Comparison of ENCODE assay signal across 1 cellular context in genomic region chr2:3465844-3466481, GRCh38.
TF ChIP-seq lines count a peak whose summit lies in the region.

No MANE protein-coding gene starts in this region.

TF ChIP-seq in HepG2, 621 proteins besides CTCF, POLR2A, EP300 and RAD21 (continued from another document and continues in another):
- TF ChIP-seq FOXP1 (IDR thresholded peaks at IDR 0.05) = no peak
- peak; percentile 56 for TF ChIP-seq FOXP1 (CRISPR knock-in tag; IDR thresholded peaks at IDR 0.05)
- no peak for TF ChIP-seq ZNF333 (CRISPR knock-in tag; IDR thresholded peaks at IDR 0.05; ENCODE audit: borderline replicate concordance)
- no peak for TF ChIP-seq CBX2 (IDR thresholded peaks at IDR 0.05; ENCODE audit: low read depth, low read length)
- TF ChIP-seq CBX2 (CRISPR knock-in tag; IDR thresholded peaks at IDR 0.05; ENCODE audit: low read depth) = no peak
- no peak for TF ChIP-seq ZNF431 (CRISPR knock-in tag; IDR thresholded peaks at IDR 0.05; ENCODE audit: borderline replicate concordance, low read depth)
- TF ChIP-seq KDM5A (IDR thresholded peaks at IDR 0.05; ENCODE audit: borderline replicate concordance, low read length) = no peak; the same call in 1 of the 2 replicates
- no peak for TF ChIP-seq DR1 (CRISPR knock-in tag; IDR thresholded peaks at IDR 0.05)
- TF ChIP-seq, protein P1, sequence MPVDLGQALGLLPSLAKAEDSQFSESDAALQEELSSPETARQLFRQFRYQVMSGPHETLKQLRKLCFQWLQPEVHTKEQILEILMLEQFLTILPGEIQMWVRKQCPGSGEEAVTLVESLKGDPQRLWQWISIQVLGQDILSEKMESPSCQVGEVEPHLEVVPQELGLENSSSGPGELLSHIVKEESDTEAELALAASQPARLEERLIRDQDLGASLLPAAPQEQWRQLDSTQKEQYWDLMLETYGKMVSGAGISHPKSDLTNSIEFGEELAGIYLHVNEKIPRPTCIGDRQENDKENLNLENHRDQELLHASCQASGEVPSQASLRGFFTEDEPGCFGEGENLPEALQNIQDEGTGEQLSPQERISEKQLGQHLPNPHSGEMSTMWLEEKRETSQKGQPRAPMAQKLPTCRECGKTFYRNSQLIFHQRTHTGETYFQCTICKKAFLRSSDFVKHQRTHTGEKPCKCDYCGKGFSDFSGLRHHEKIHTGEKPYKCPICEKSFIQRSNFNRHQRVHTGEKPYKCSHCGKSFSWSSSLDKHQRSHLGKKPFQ (CRISPR knock-in tag; IDR thresholded peaks at IDR 0.05; ENCODE audit: insufficient replicate concordance) = peak; percentile 21
- TF ChIP-seq, protein P2, sequence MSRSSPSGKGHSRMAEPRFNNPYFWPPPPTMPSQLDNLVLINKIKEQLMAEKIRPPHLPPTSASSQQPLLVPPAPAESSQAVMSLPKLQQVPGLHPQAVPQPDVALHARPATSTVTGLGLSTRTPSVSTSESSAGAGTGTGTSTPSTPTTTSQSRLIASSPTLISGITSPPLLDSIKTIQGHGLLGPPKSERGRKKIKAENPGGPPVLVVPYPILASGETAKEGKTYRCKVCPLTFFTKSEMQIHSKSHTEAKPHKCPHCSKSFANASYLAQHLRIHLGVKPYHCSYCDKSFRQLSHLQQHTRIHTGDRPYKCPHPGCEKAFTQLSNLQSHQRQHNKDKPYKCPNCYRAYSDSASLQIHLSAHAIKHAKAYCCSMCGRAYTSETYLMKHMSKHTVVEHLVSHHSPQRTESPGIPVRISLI (CRISPR knock-in tag; IDR thresholded peaks at IDR 0.05; ENCODE audit: borderline replicate concordance) = no peak
- TF ChIP-seq ZNF33B (CRISPR knock-in tag; IDR thresholded peaks at IDR 0.05) = no peak
- no peak for TF ChIP-seq PRMT3 (CRISPR knock-in tag; IDR thresholded peaks at IDR 0.05; ENCODE audit: borderline replicate concordance, low read depth)
- peak; percentile 81; the same call in 1 of the 2 replicates for TF ChIP-seq MTF2 (CRISPR knock-in tag; IDR thresholded peaks at IDR 0.05; ENCODE audit: borderline replicate concordance)
- TF ChIP-seq ZNF589 (CRISPR knock-in tag; conservative IDR thresholded peaks at IDR 0.05) = no peak; the same call in 1 of the 2 replicates
- peak; percentile 72 for TF ChIP-seq FOXP4 (CRISPR knock-in tag; IDR thresholded peaks at IDR 0.05)
- TF ChIP-seq TEF (CRISPR knock-in tag; IDR thresholded peaks at IDR 0.05) = no peak
- TF ChIP-seq KLF9 (CRISPR knock-in tag; IDR thresholded peaks at IDR 0.05; ENCODE audit: low read depth) = no peak
- TF ChIP-seq YY1 (IDR thresholded peaks at IDR 0.05; ENCODE audit: insufficient read depth, insufficient replicate concordance, low read depth, low read length) = no peak
- TF ChIP-seq, protein P3, sequence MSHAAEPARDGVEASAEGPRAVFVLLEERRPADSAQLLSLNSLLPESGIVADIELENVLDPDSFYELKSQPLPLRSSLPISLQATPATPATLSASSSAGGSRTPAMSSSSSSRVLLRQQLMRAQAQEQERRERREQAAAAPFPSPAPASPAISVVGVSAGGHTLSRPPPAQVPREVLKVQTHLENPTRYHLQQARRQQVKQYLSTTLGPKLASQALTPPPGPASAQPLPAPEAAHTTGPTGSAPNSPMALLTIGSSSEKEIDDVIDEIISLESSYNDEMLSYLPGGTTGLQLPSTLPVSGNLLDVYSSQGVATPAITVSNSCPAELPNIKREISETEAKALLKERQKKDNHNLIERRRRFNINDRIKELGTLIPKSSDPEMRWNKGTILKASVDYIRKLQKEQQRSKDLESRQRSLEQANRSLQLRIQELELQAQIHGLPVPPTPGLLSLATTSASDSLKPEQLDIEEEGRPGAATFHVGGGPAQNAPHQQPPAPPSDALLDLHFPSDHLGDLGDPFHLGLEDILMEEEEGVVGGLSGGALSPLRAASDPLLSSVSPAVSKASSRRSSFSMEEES (CRISPR knock-in tag; IDR thresholded peaks at IDR 0.05) = peak; percentile 76
- TF ChIP-seq ZNF484 (CRISPR knock-in tag; IDR thresholded peaks at IDR 0.05; ENCODE audit: borderline replicate concordance, low read depth) = no peak
- TF ChIP-seq SYNCRIP (IDR thresholded peaks at IDR 0.05; ENCODE audit: insufficient read depth, low read depth, low read length) = no peak
- TF ChIP-seq TCF7L2 (IDR thresholded peaks at IDR 0.05; ENCODE audit: low read depth, low read length) = no peak
- no peak for TF ChIP-seq PRPF4 (IDR thresholded peaks at IDR 0.05; ENCODE audit: low read depth, low read length, poor library complexity, severe bottlenecking)
- peak in 1 of 2 experiments; percentile 17; a peak in 2 of 4 replicates for TF ChIP-seq MAFK (conservative IDR thresholded peaks at IDR 0.05 in 1 of 2, IDR thresholded peaks at IDR 0.05 in 1 of 2; ENCODE audit: low read length in 2 of 2)
- no peak for TF ChIP-seq SRSF4 (IDR thresholded peaks at IDR 0.05; ENCODE audit: low read depth, low read length, poor library complexity, severe bottlenecking)
- TF ChIP-seq, protein P4, sequence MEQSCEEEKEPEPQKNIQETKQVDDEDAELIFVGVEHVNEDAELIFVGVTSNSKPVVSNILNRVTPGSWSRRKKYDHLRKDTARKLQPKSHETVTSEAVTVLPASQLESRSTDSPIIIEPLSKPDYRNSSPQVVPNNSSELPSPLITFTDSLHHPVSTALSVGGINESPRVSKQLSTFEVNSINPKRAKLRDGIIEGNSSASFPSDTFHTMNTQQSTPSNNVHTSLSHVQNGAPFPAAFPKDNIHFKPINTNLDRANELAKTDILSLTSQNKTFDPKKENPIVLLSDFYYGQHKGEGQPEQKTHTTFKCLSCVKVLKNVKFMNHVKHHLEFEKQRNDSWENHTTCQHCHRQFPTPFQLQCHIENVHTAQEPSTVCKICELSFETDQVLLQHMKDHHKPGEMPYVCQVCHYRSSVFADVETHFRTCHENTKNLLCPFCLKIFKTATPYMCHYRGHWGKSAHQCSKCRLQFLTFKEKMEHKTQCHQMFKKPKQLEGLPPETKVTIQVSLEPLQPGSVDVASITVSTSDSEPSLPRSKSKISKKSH (CRISPR knock-in tag; IDR thresholded peaks at IDR 0.05; ENCODE audit: borderline replicate concordance) = no peak
- no peak for TF ChIP-seq ZNF776 (CRISPR knock-in tag; IDR thresholded peaks at IDR 0.05)
- no peak; the same call in 1 of the 2 replicates for TF ChIP-seq NFKB2 (CRISPR knock-in tag; IDR thresholded peaks at IDR 0.05; ENCODE audit: borderline replicate concordance)
- no peak for TF ChIP-seq TOPORS (CRISPR knock-in tag; IDR thresholded peaks at IDR 0.05)
- peak; percentile 88 for TF ChIP-seq RCOR2 (CRISPR knock-in tag; IDR thresholded peaks at IDR 0.05)
- TF ChIP-seq ZNF317 (CRISPR knock-in tag; IDR thresholded peaks at IDR 0.05) = peak; percentile 59; the same call in 1 of the 2 replicates
- no peak for TF ChIP-seq CCAR2 (optimal IDR thresholded peaks at IDR 0.05; ENCODE audit: low read depth, low read length)
- TF ChIP-seq, protein P5, sequence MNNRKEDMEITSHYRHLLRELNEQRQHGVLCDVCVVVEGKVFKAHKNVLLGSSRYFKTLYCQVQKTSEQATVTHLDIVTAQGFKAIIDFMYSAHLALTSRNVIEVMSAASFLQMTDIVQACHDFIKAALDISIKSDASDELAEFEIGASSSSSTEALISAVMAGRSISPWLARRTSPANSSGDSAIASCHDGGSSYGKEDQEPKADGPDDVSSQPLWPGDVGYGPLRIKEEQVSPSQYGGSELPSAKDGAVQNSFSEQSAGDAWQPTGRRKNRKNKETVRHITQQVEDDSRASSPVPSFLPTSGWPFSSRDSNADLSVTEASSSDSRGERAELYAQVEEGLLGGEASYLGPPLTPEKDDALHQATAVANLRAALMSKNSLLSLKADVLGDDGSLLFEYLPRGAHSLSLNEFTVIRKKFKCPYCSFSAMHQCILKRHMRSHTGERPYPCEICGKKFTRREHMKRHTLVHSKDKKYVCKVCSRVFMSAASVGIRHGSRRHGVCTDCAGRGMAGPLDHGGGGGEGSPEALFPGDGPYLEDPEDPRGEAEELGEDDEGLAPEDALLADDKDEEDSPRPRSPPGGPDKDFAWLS (CRISPR knock-in tag; IDR thresholded peaks at IDR 0.05; ENCODE audit: borderline replicate concordance) = no peak
- TF ChIP-seq ZC3H13 (CRISPR knock-in tag; IDR thresholded peaks at IDR 0.05) = peak; percentile 78
- TF ChIP-seq ZMAT5 (CRISPR knock-in tag; IDR thresholded peaks at IDR 0.05; ENCODE audit: borderline replicate concordance, low read depth) = no peak
- TF ChIP-seq DDIT3 (CRISPR knock-in tag; IDR thresholded peaks at IDR 0.05) = no peak
- TF ChIP-seq ZNF460 (CRISPR knock-in tag; IDR thresholded peaks at IDR 0.05; ENCODE audit: borderline replicate concordance) = no peak
- TF ChIP-seq YEATS4 (CRISPR knock-in tag; IDR thresholded peaks at IDR 0.05; ENCODE audit: borderline replicate concordance) = peak; percentile 63; the same call in 1 of the 2 replicates
- peak; percentile 71 for TF ChIP-seq ATF1 (CRISPR knock-in tag; IDR thresholded peaks at IDR 0.05)
- no peak for TF ChIP-seq ZNF780A (CRISPR knock-in tag; IDR thresholded peaks at IDR 0.05)
- TF ChIP-seq, protein P6, sequence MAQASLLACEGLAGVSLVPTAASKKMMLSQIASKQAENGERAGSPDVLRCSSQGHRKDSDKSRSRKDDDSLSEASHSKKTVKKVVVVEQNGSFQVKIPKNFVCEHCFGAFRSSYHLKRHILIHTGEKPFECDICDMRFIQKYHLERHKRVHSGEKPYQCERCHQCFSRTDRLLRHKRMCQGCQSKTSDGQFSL (CRISPR knock-in tag; IDR thresholded peaks at IDR 0.05) = no peak
- TF ChIP-seq ZNF503 (CRISPR knock-in tag; IDR thresholded peaks at IDR 0.05) = peak; percentile 78; the same call in 1 of the 2 replicates
- no peak for TF ChIP-seq ZNF281 (CRISPR knock-in tag; IDR thresholded peaks at IDR 0.05; ENCODE audit: borderline replicate concordance)
- no peak for TF ChIP-seq HNRNPUL1 (IDR thresholded peaks at IDR 0.05; ENCODE audit: low read depth, low read length)
- TF ChIP-seq ZNF292 (CRISPR knock-in tag; IDR thresholded peaks at IDR 0.05; ENCODE audit: borderline replicate concordance, low read depth) = no peak; the same call in 1 of the 2 replicates
- TF ChIP-seq ZBTB34 (CRISPR knock-in tag; IDR thresholded peaks at IDR 0.05) = no peak
